ENCODE assay signal across 30 cellular contexts in genomic region chr11:126723665-126724045, GRCh38.
"Had no signal": no experiment of that assay in that cellular context is flagged by ENCODE, and none has a peak within 500 bp of the region (broad histone marks: within the 10 kb centered on the region; RNA-seq: fewer than 3 reads in every experiment).

No MANE protein-coding gene starts in this region.

- H3K79me2 ChIP-seq: hepatocyte had no signal

- H3K27ac ChIP-seq: adrenal gland, breast epithelium, esophagus muscularis mucosa, gastroesophageal sphincter, hepatocyte, neutrophil, sigmoid colon, suprapubic skin, tibial artery, upper lobe of right lung had no signal

- H3K4me3 Mint-ChIP-seq: activated CD4-positive, alpha-beta memory T cell treated with anti-CD3 and anti-CD28 coated beads for 36 hours; activated CD4-positive, alpha-beta T cell treated with anti-CD3 and anti-CD28 coated beads, Interleukin-2, amount 10 ng/mL, durations not matched to agents 24 days and 14 days; activated naive CD4-positive, alpha-beta T cell treated with anti-CD3 and anti-CD28 coated beads for 36 hours; activated naive CD8-positive, alpha-beta T cell treated with anti-CD3 and anti-CD28 coated beads for 36 hours; activated T-helper 1 cell treated with anti-CD3 and anti-CD28 coated beads, Interleukin-12 subunit alpha, Interleukin-12 subunit beta, Interleukin-2, Interleukin-4 antibody, amounts not matched to agents 30 ng/mL and 10 ng/mL and 1 ng/mL, durations not matched to agents 14 hours and 24 hours and 36 hours; central memory CD8-positive, alpha-beta T cell; dendritic cell treated with granulocyte-macrophage colony-stimulating factor and Interleukin-4, amounts not matched to agents 40 ng/mL and 50 ng/mL, for 4 days; nephron; T-helper 17 cell had no signal

- ATAC-seq: gastroesophageal sphincter, left ventricle myocardium superior, T-helper 17 cell, upper lobe of right lung had no signal

- DNase-seq: activated CD4-positive, alpha-beta memory T cell treated with anti-CD3 and anti-CD28 coated beads for 36 hours; activated CD4-positive, alpha-beta T cell treated with anti-CD3 and anti-CD28 coated beads, Interleukin-2, amount 10 ng/mL, durations not matched to agents 24 days and 14 days; activated CD4-positive, CD25-positive, alpha-beta regulatory T cell treated with anti-CD3 and anti-CD28 coated beads, Interleukin-2, amount 50 U/mL, for 72 hours; activated CD8-positive, alpha-beta memory T cell treated with anti-CD3 and anti-CD28 coated beads, Interleukin-2, amount 50 U/mL, for 4 hours; activated effector memory CD4-positive, alpha-beta T cell treated with anti-CD3 and anti-CD28 coated beads, Interleukin-2, amount 50 U/mL, for 16 hours; activated naive CD4-positive, alpha-beta T cell treated with anti-CD3 and anti-CD28 coated beads for 36 hours; activated naive CD8-positive, alpha-beta T cell treated with anti-CD3 and anti-CD28 coated beads for 36 hours; activated T-cell treated with anti-CD3 and anti-CD28 coated beads, Interleukin-2, amount 50 U/mL, for 1 hour; adrenal gland; aorta; left cardiac atrium; left ventricle myocardium superior; sigmoid colon; stimulated activated CD4-positive, alpha-beta T cell treated with anti-CD3 and anti-CD28 coated beads, Interleukin-1b, Interleukin-23, amount 100 ng/mL, for 48 hours; stimulated activated naive CD4-positive, alpha-beta T cell; T-helper 17 cell; tibial artery; upper lobe of right lung had no signal

- H3K27me3 Mint-ChIP-seq: activated naive CD8-positive, alpha-beta T cell treated with anti-CD3 and anti-CD28 coated beads for 36 hours; T-helper 17 cell had no signal

- H3K4me1 Mint-ChIP-seq: activated CD4-positive, alpha-beta T cell treated with anti-CD3 and anti-CD28 coated beads, Interleukin-2, amount 10 ng/mL, durations not matched to agents 24 days and 14 days; activated naive CD8-positive, alpha-beta T cell treated with anti-CD3 and anti-CD28 coated beads for 36 hours; central memory CD8-positive, alpha-beta T cell; T-helper 17 cell had no signal

- H2AFZ ChIP-seq: hepatocyte had no signal

- H3K27me3 ChIP-seq: adrenal gland, breast epithelium, neutrophil, sigmoid colon, suprapubic skin, upper lobe of right lung had no signal

- H3K4me2 ChIP-seq: hepatocyte, smooth muscle cell had no signal

- H3K9me3 Mint-ChIP-seq: activated CD4-positive, alpha-beta memory T cell treated with anti-CD3 and anti-CD28 coated beads for 36 hours; activated CD4-positive, alpha-beta T cell treated with anti-CD3 and anti-CD28 coated beads, Interleukin-2, amount 10 ng/mL, durations not matched to agents 24 days and 14 days; activated naive CD4-positive, alpha-beta T cell treated with anti-CD3 and anti-CD28 coated beads for 36 hours; activated T-helper 1 cell treated with anti-CD3 and anti-CD28 coated beads, Interleukin-12 subunit alpha, Interleukin-12 subunit beta, Interleukin-2, Interleukin-4 antibody, amounts not matched to agents 30 ng/mL and 10 ng/mL and 1 ng/mL, durations not matched to agents 14 hours and 24 hours and 36 hours; dendritic cell treated with granulocyte-macrophage colony-stimulating factor and Interleukin-4, amounts not matched to agents 40 ng/mL and 50 ng/mL, for 4 days; nephron had no signal

- H3K4me1 ChIP-seq: adrenal gland, breast epithelium, gastroesophageal sphincter, sigmoid colon, tibial artery, upper lobe of right lung had no signal

- H3K9me3 ChIP-seq: adrenal gland, breast epithelium, esophagus muscularis mucosa, gastroesophageal sphincter, neutrophil, sigmoid colon, suprapubic skin, tibial artery, upper lobe of right lung had no signal

- H3K4me3 ChIP-seq: adrenal gland, breast epithelium, esophagus muscularis mucosa, gastroesophageal sphincter, hepatocyte, sigmoid colon, smooth muscle cell, suprapubic skin, tibial artery, upper lobe of right lung had no signal

- H3K36me3 Mint-ChIP-seq: activated CD4-positive, alpha-beta memory T cell treated with anti-CD3 and anti-CD28 coated beads for 36 hours; activated naive CD8-positive, alpha-beta T cell treated with anti-CD3 and anti-CD28 coated beads for 36 hours had no signal

- H3K27ac Mint-ChIP-seq: activated CD4-positive, alpha-beta memory T cell treated with anti-CD3 and anti-CD28 coated beads for 36 hours; activated CD4-positive, alpha-beta T cell treated with anti-CD3 and anti-CD28 coated beads, Interleukin-2, amount 10 ng/mL, durations not matched to agents 24 days and 14 days; activated naive CD4-positive, alpha-beta T cell treated with anti-CD3 and anti-CD28 coated beads for 36 hours; activated naive CD8-positive, alpha-beta T cell treated with anti-CD3 and anti-CD28 coated beads for 36 hours; activated T-helper 1 cell treated with anti-CD3 and anti-CD28 coated beads, Interleukin-12 subunit alpha, Interleukin-12 subunit beta, Interleukin-2, Interleukin-4 antibody, amounts not matched to agents 30 ng/mL and 10 ng/mL and 1 ng/mL, durations not matched to agents 14 hours and 24 hours and 36 hours; dendritic cell treated with granulocyte-macrophage colony-stimulating factor and Interleukin-4, amounts not matched to agents 40 ng/mL and 50 ng/mL, for 4 days; nephron; progenitor cell of endocrine pancreas; T-helper 17 cell had no signal

- H3K36me3 ChIP-seq: adrenal gland, breast epithelium, esophagus muscularis mucosa, gastroesophageal sphincter, neutrophil, sigmoid colon, suprapubic skin, tibial artery, upper lobe of right lung had no signal
